ENCODE assay signal across 8 cellular contexts in genomic region chr3:30934208-30934550, GRCh38. TPM values are rescaled to one million over a fixed set of nuclear protein-coding genes. Genes with fewer than 3 reads are reported as not detected.
DNase-seq lines count a peak whose midpoint lies in the region; ATAC-seq, FAIRE-seq and TF ChIP-seq lines count a peak whose summit lies in the region.

No MANE protein-coding gene starts in this region.

- TF ChIP-seq POLR2A in thyroid gland (IDR thresholded peaks at IDR 0.05) = no peak

- WGBS in thyroid gland, 2 donors = 25 to 29% methylated on average over 6 of the region's 6 CpGs

- H3K4me3 ChIP-seq in thyroid gland (replicated peaks in 1 of 3) = no peak overlapping the region

- no peak overlapping the region for H3K27ac Mint-ChIP-seq in CD4-positive, alpha-beta T cell

- H3K4me1 Mint-ChIP-seq in CD4-positive, alpha-beta T cell (ENCODE audit: low read depth) = peaks cover 9% of the 10 kb centered on the region

- H3K4me1 ChIP-seq in thyroid gland = peaks cover 4 to 7% of the 10 kb centered on the region in 2 donors

- no peaks in the 10 kb centered on the region for H3K9me3 Mint-ChIP-seq in CD4-positive, alpha-beta T cell

- no peak overlapping the region for H3K27ac ChIP-seq in CD4-positive, alpha-beta T cell (ENCODE audit: low read depth, low read length)
- no peak overlapping the region for H3K27ac ChIP-seq in thyroid gland

- H3K27me3 Mint-ChIP-seq in CD4-positive, alpha-beta T cell = no peaks in the 10 kb centered on the region

- no peak for ATAC-seq in CD4-positive, alpha-beta T cell (ENCODE audit: poor library complexity)
- ATAC-seq in HG02981 (IDR thresholded peaks at IDR 0.05; ENCODE audit: unreplicated experiment) (no peak), GM19463 (IDR thresholded peaks at IDR 0.05; ENCODE audit: unreplicated experiment) (no peak)

- intact Hi-C loops in CD4-positive, alpha-beta T cell (cut with DNase I, micrococcal nuclease) = loop anchor here in 1 of 2 experiments (5.0 kb wide), 1 partner anchor 838 kb away; no protein-coding TSS in a partner anchor
- intact Hi-C loops in thyroid gland (cut with DNase I) = no loop called here

- POLR2A ChIA-PET in CD4-positive, alpha-beta T cell (lab: Charles Lee) = interaction anchor here (1.2 kb wide), 1 partner anchor 33 kb away, joined by 4 read pairs; no protein-coding TSS in a partner anchor

- peak; percentile 64 for FAIRE-seq in HTR-8/SVneo (lab: Jason Lieb, UNC)

- no peaks in the 10 kb centered on the region for H3K36me3 Mint-ChIP-seq in CD4-positive, alpha-beta T cell (ENCODE audit: low read depth)

- CTCF ChIA-PET in CD4-positive, alpha-beta T cell (lab: Charles Lee) = interaction anchor here (1.0 kb wide), 1 partner anchor 8 kb away, joined by 3 read pairs; no protein-coding TSS in a partner anchor

- H3K9me3 ChIP-seq in CD4-positive, alpha-beta T cell (ENCODE audit: control insufficient read depth, low read length) = no peaks in the 10 kb centered on the region
- no peaks in the 10 kb centered on the region for H3K9me3 ChIP-seq in thyroid gland

- H3K36me3 ChIP-seq in thyroid gland = no peaks in the 10 kb centered on the region

- DNase-seq in CD4-positive, alpha-beta T cell = no peak
- DNase-seq in HTR-8/SVneo (ENCODE audit: insufficient read length, low spot score) (peak; percentile 20), SHP77 treated with DMSO at 0.1 percent for 48 hours (lab: John Stamatoyannopoulos, UW) (peak; percentile 14), glomerular endothelial cell (ENCODE audit: extremely low read depth, low read depth, low spot score) (peak; percentile 20), thyroid gland (peak in 1 of 2 donors; percentile 4)
- no peak for DNase-seq in effector CD4-positive, alpha-beta T cell

- H3K4me3 Mint-ChIP-seq in CD4-positive, alpha-beta T cell = no peak overlapping the region

- H3K27me3 ChIP-seq in CD4-positive, alpha-beta T cell (ENCODE audit: control insufficient read depth, insufficient read depth, low read length) = no peaks in the 10 kb centered on the region
- H3K27me3 ChIP-seq in thyroid gland = no peaks in the 10 kb centered on the region

- peak; percentile 31 for TF ChIP-seq CTCF in CD4-positive, alpha-beta T cell (IDR thresholded peaks at IDR 0.05)
- peak in 4 of 6 experiments; percentile 35 to 48 (median 42) for TF ChIP-seq CTCF in thyroid gland (IDR thresholded peaks at IDR 0.05)

RNA-seq across cellular contexts. Expression of gene GADL1, which starts 39.7 kb away (rescaled TPM):
- not detected for total RNA-seq in CD4-positive, alpha-beta T cell
- total RNA-seq in glomerular endothelial cell = 0.58 TPM in 1 of 2 replicates, not detected in the other
- not detected for total RNA-seq in thyroid gland

Comparison
In these comparisons a context has a peak if more than half of its experiments do, and no peak if none do; other contexts are left out.
1. DNase-seq: peak in HTR-8/SVneo (single experiment), SHP77 treated with DMSO at 0.1 percent for 48 hours (single experiment) and glomerular endothelial cell (single experiment); none in CD4-positive, alpha-beta T cell (0 of 10) and effector CD4-positive, alpha-beta T cell (single experiment).